13 cellular contexts compared by ENCODE assay signal in genomic region chr2:74760875-74761630, GRCh38.
DNase-seq lines count a peak whose midpoint lies in the region; ATAC-seq and TF ChIP-seq lines count a peak whose summit lies in the region.
"Had no signal": no experiment of that assay in that cellular context is flagged by ENCODE, and none has a peak within 500 bp of the region (broad histone marks: within the 10 kb centered on the region; RNA-seq: fewer than 3 reads in every experiment).

No MANE protein-coding gene starts in this region.

- H3K36me3 Mint-ChIP-seq in T-helper 2 cell treated with Interferon-gamma antibody and Interleukin-4, amounts not matched to agents 5 μg/mL and 100 μg/mL, for 36 hours (ENCODE audit: low read depth) = no peaks in the 10 kb centered on the region

- H3K9ac ChIP-seq in liver (ENCODE audit: low read depth in 1 of 2, low read length in 2 of 2) = no peak overlapping the region

- 48% methylated on average over 6 of the region's 6 CpGs for WGBS in liver

- peaks cover 5% of the 10 kb centered on the region for H3K9me3 Mint-ChIP-seq in T-helper 2 cell treated with Interferon-gamma antibody and Interleukin-4, amounts not matched to agents 5 μg/mL and 100 μg/mL, for 36 hours

- no peak overlapping the region for H3K4me3 ChIP-seq in MG63
- H3K4me3 ChIP-seq in liver (ENCODE audit: low read depth in 1 of 3, low read length in 3 of 3) = no peak overlapping the region

- peak overlapping the region; percentile 64 for H3K27ac ChIP-seq in C4-2B
- no peak overlapping the region for H3K27ac ChIP-seq in liver (ENCODE audit: low read depth in 1 of 2, low read length in 2 of 2)

- DNase-seq in MG63 = peak; percentile 79
- DNase-seq in renal cortical epithelial cell (ENCODE audit: low read depth) = peak; percentile 15
- DNase-seq in DMS 273 treated with DMSO at 0.1 percent for 48 hours (lab: John Stamatoyannopoulos, UW) = no peak
- DNase-seq in T-helper 2 cell treated with Interferon-gamma antibody and Interleukin-4, amounts not matched to agents 5 μg/mL and 100 μg/mL, for 36 hours (ENCODE audit: low spot score) = no peak
- no peak for DNase-seq in COR-L47 (lab: John Stamatoyannopoulos, UW)
- DNase-seq: H9, NCI-H1417 treated with DMSO at 0.1 percent for 48 hours, NCI-H2081, NCI-H2227 treated with DMSO at 0.1 percent for 48 hours, NCI-H524 had no signal

- no peak overlapping the region for H3K4me3 Mint-ChIP-seq in T-helper 2 cell treated with Interferon-gamma antibody and Interleukin-4, amounts not matched to agents 5 μg/mL and 100 μg/mL, for 36 hours
- H3K4me3 Mint-ChIP-seq: H9 had no signal

- peaks cover 5% of the 10 kb centered on the region for H3K27me3 Mint-ChIP-seq in T-helper 2 cell treated with Interferon-gamma antibody and Interleukin-4, amounts not matched to agents 5 μg/mL and 100 μg/mL, for 36 hours (ENCODE audit: low read depth)

- H3K4me1 Mint-ChIP-seq in T-helper 2 cell treated with Interferon-gamma antibody and Interleukin-4, amounts not matched to agents 5 μg/mL and 100 μg/mL, for 36 hours (ENCODE audit: low read depth) = peaks cover 18% of the 10 kb centered on the region

- TF ChIP-seq CTCF in C4-2B (conservative IDR thresholded peaks at IDR 0.05) (no peak), liver (IDR thresholded peaks at IDR 0.05; ENCODE audit: low read depth, low read length, missing input control) (no peak)

- H3K4me1 ChIP-seq in liver (ENCODE audit: control insufficient read depth in 4 of 4, insufficient read depth in 4 of 4, low read length in 3 of 4) = peaks cover 0 to 16% (median 9%) of the 10 kb centered on the region in 4 donors

- H3K9me3 ChIP-seq in MG63 = peaks cover 7% of the 10 kb centered on the region
- H3K9me3 ChIP-seq in liver (ENCODE audit: control insufficient read depth in 4 of 4, low read length in 3 of 4) = peaks cover 0 to 5% (median 4%) of the 10 kb centered on the region in 4 donors

- no peak overlapping the region for H3K27ac Mint-ChIP-seq in T-helper 2 cell treated with Interferon-gamma antibody and Interleukin-4, amounts not matched to agents 5 μg/mL and 100 μg/mL, for 36 hours
- H3K27ac Mint-ChIP-seq: H9 had no signal

- TF ChIP-seq RAD21 in liver (IDR thresholded peaks at IDR 0.05) = no peak

- H3K27me3 ChIP-seq in MG63 (no peaks in the 10 kb centered on the region), liver (ENCODE audit: control insufficient read depth in 4 of 4, insufficient read depth in 4 of 4, low read length in 3 of 4) (no peaks in the 10 kb centered on the region)

- H3K36me3 ChIP-seq in MG63 (no peaks in the 10 kb centered on the region), liver (ENCODE audit: control insufficient read depth in 4 of 4, insufficient read depth in 3 of 4, low read depth in 1 of 4, low read length in 3 of 4) (no peaks in the 10 kb centered on the region)

- no peak for ATAC-seq in HG03521 (IDR thresholded peaks at IDR 0.05; ENCODE audit: unreplicated experiment)

TF ChIP-seq in liver, 16 proteins besides CTCF, POLR2A, EP300 and RAD21:
- TF ChIP-seq EGR1 (IDR thresholded peaks at IDR 0.05; ENCODE audit: low read depth in 2 of 2) (no peak), RXRA (IDR thresholded peaks at IDR 0.05) (peak; percentile 12 to 40), MAX (IDR thresholded peaks at IDR 0.05) (no peak), TAF1 (conservative IDR thresholded peaks at IDR 0.05) (no peak), SP1 (IDR thresholded peaks at IDR 0.05) (no peak), HNF4G (IDR thresholded peaks at IDR 0.05) (no peak), NR2F2 (IDR thresholded peaks at IDR 0.05) (no peak), JUND (IDR thresholded peaks at IDR 0.05) (no peak), ATF3 (IDR thresholded peaks at IDR 0.05) (no peak), HNF4A (conservative IDR thresholded peaks at IDR 0.05) (peak in 1 of 2 donors; percentile 9), FOXA2 (IDR thresholded peaks at IDR 0.05) (no peak), YY1 (IDR thresholded peaks at IDR 0.05) (no peak), REST (IDR thresholded peaks at IDR 0.05) (no peak), FOXA1 (IDR thresholded peaks at IDR 0.05) (no peak), GABPA (IDR thresholded peaks at IDR 0.05 in 1 of 2, conservative IDR thresholded peaks at IDR 0.05 in 1 of 2) (no peak), ZBTB33 (IDR thresholded peaks at IDR 0.05) (no peak)

Comparison
In these comparisons a context has a peak if more than half of its experiments do, and no peak if none do; other contexts are left out.
1. DNase-seq: peak in MG63 (single experiment) and renal cortical epithelial cell (single experiment); none in DMS 273 treated with DMSO at 0.1 percent for 48 hours (single experiment), T-helper 2 cell treated with Interferon-gamma antibody and Interleukin-4, amounts not matched to agents 5 μg/mL and 100 μg/mL, for 36 hours (single experiment) and COR-L47 (single experiment).